In the genomic region with DNA sequence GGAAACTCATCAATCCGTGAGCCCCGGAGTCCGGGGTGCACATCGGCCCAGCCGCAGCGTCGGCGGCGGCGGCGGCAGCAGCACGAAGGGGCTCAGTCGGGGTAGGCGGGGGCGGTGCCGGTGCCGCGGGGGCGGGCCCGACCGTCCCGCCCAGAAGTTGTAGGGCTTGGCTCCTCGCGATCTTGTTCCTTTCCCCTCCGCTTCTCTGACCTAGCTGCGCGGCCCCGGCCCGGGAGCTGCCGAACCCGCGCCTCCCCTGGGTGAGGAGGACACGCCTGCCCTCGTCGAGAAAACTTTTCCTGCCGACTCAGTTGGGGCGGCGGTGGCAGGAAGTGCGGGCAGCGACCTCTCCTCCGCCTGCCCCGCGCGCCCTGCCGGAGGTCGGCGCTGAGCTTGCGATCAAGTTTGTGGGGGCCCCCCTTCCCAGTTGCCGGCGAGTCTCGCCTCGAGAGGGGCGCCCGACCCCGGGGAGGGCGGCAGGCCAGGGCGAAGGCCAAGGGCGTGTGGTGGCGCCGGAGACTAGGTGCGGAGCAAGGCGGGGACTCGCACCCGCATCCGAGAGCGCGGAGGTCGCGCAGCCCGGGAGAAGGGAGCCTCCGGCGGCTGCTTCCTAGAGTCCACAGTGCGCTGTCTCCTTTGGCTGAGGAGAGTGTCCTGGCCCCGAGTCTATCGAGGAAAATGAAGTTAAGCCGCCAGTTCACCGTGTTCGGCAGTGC, we compare ENCODE assay signal across 1 cellular context.
TF ChIP-seq lines count a peak whose summit lies in the region.

TSS of gene MAN2A1 (plus strand) at position 188 of the 716 bp plus-strand sequence. CDS start at position 679, 491 bp downstream.

TF ChIP-seq in HepG2, 621 proteins besides CTCF, POLR2A, EP300 and RAD21 (continued from another document and continues in another):
- TF ChIP-seq ZC3H4 (CRISPR knock-in tag; IDR thresholded peaks at IDR 0.05; ENCODE audit: borderline replicate concordance), result no peak
- TF ChIP-seq TERF1 (CRISPR knock-in tag; IDR thresholded peaks at IDR 0.05), result no peak; the same call in 1 of the 2 replicates
- no peak for TF ChIP-seq ZNF740 (CRISPR knock-in tag; IDR thresholded peaks at IDR 0.05)
- peak; percentile 79 for TF ChIP-seq ZNF441 (CRISPR knock-in tag; IDR thresholded peaks at IDR 0.05; ENCODE audit: borderline replicate concordance)
- TF ChIP-seq NFKB2 (CRISPR knock-in tag; IDR thresholded peaks at IDR 0.05; ENCODE audit: borderline replicate concordance), result no peak
- TF ChIP-seq FIP1L1 (IDR thresholded peaks at IDR 0.05; ENCODE audit: borderline replicate concordance, insufficient read depth, low read depth, low read length), result no peak
- TF ChIP-seq, protein P1, sequence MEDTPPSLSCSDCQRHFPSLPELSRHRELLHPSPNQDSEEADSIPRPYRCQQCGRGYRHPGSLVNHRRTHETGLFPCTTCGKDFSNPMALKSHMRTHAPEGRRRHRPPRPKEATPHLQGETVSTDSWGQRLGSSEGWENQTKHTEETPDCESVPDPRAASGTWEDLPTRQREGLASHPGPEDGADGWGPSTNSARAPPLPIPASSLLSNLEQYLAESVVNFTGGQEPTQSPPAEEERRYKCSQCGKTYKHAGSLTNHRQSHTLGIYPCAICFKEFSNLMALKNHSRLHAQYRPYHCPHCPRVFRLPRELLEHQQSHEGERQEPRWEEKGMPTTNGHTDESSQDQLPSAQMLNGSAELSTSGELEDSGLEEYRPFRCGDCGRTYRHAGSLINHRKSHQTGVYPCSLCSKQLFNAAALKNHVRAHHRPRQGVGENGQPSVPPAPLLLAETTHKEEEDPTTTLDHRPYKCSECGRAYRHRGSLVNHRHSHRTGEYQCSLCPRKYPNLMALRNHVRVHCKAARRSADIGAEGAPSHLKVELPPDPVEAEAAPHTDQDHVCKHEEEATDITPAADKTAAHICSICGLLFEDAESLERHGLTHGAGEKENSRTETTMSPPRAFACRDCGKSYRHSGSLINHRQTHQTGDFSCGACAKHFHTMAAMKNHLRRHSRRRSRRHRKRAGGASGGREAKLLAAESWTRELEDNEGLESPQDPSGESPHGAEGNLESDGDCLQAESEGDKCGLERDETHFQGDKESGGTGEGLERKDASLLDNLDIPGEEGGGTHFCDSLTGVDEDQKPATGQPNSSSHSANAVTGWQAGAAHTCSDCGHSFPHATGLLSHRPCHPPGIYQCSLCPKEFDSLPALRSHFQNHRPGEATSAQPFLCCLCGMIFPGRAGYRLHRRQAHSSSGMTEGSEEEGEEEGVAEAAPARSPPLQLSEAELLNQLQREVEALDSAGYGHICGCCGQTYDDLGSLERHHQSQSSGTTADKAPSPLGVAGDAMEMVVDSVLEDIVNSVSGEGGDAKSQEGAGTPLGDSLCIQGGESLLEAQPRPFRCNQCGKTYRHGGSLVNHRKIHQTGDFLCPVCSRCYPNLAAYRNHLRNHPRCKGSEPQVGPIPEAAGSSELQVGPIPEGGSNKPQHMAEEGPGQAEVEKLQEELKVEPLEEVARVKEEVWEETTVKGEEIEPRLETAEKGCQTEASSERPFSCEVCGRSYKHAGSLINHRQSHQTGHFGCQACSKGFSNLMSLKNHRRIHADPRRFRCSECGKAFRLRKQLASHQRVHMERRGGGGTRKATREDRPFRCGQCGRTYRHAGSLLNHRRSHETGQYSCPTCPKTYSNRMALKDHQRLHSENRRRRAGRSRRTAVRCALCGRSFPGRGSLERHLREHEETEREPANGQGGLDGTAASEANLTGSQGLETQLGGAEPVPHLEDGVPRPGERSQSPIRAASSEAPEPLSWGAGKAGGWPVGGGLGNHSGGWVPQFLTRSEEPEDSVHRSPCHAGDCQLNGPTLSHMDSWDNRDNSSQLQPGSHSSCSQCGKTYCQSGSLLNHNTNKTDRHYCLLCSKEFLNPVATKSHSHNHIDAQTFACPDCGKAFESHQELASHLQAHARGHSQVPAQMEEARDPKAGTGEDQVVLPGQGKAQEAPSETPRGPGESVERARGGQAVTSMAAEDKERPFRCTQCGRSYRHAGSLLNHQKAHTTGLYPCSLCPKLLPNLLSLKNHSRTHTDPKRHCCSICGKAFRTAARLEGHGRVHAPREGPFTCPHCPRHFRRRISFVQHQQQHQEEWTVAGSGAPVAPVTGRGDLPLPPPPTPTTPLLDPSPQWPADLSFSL (CRISPR knock-in tag; IDR thresholded peaks at IDR 0.05), result 0 out of 2 replicates have a peak, but pooled peaks have one; percentile 48
- TF ChIP-seq MEF2D (CRISPR knock-in tag; IDR thresholded peaks at IDR 0.05), result peak; percentile 61
- no peak for TF ChIP-seq KLF6 (CRISPR knock-in tag; IDR thresholded peaks at IDR 0.05)
- TF ChIP-seq CEBPG (CRISPR knock-in tag; IDR thresholded peaks at IDR 0.05), result no peak
- TF ChIP-seq ATF7 (IDR thresholded peaks at IDR 0.05), result no peak
- TF ChIP-seq ATF7 (CRISPR knock-in tag; IDR thresholded peaks at IDR 0.05), result no peak
- TF ChIP-seq CREB1 (IDR thresholded peaks at IDR 0.05), result no peak
- no peak for TF ChIP-seq CREB1 (CRISPR knock-in tag; IDR thresholded peaks at IDR 0.05)
- TF ChIP-seq TCF12 (IDR thresholded peaks at IDR 0.05), result no peak
- TF ChIP-seq TCF12 (CRISPR knock-in tag; IDR thresholded peaks at IDR 0.05), result no peak
- TF ChIP-seq TBX3 (IDR thresholded peaks at IDR 0.05; ENCODE audit: borderline replicate concordance), result no peak
- no peak for TF ChIP-seq FOXK1 (CRISPR knock-in tag; IDR thresholded peaks at IDR 0.05; ENCODE audit: borderline replicate concordance, low read depth)
- TF ChIP-seq KLF16 (CRISPR knock-in tag; IDR thresholded peaks at IDR 0.05), result no peak
- peak; percentile 18 for TF ChIP-seq RBM39 (IDR thresholded peaks at IDR 0.05; ENCODE audit: low read depth, low read length, poor library complexity, severe bottlenecking)
- no peak for TF ChIP-seq RFX1 (IDR thresholded peaks at IDR 0.05)
- peak; percentile 23; the same call in 1 of the 2 replicates for TF ChIP-seq ZNF296 (CRISPR knock-in tag; conservative IDR thresholded peaks at IDR 0.05)
- TF ChIP-seq PHF8 (CRISPR knock-in tag; IDR thresholded peaks at IDR 0.05), result peak; percentile 79
- no peak for TF ChIP-seq ZNF619 (CRISPR knock-in tag; IDR thresholded peaks at IDR 0.05)
- TF ChIP-seq NFE2 (CRISPR knock-in tag; IDR thresholded peaks at IDR 0.05), result no peak
- TF ChIP-seq NAIF1 (CRISPR knock-in tag; IDR thresholded peaks at IDR 0.05; ENCODE audit: borderline replicate concordance), result no peak
- TF ChIP-seq BCL3 (CRISPR knock-in tag; IDR thresholded peaks at IDR 0.05), result no peak
- TF ChIP-seq RXRB (CRISPR knock-in tag; IDR thresholded peaks at IDR 0.05; ENCODE audit: borderline replicate concordance), result no peak
- no peak for TF ChIP-seq ZNF263 (CRISPR knock-in tag; IDR thresholded peaks at IDR 0.05)
- TF ChIP-seq, protein P2, sequence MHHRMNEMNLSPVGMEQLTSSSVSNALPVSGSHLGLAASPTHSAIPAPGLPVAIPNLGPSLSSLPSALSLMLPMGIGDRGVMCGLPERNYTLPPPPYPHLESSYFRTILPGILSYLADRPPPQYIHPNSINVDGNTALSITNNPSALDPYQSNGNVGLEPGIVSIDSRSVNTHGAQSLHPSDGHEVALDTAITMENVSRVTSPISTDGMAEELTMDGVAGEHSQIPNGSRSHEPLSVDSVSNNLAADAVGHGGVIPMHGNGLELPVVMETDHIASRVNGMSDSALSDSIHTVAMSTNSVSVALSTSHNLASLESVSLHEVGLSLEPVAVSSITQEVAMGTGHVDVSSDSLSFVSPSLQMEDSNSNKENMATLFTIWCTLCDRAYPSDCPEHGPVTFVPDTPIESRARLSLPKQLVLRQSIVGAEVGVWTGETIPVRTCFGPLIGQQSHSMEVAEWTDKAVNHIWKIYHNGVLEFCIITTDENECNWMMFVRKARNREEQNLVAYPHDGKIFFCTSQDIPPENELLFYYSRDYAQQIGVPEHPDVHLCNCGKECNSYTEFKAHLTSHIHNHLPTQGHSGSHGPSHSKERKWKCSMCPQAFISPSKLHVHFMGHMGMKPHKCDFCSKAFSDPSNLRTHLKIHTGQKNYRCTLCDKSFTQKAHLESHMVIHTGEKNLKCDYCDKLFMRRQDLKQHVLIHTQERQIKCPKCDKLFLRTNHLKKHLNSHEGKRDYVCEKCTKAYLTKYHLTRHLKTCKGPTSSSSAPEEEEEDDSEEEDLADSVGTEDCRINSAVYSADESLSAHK (CRISPR knock-in tag; IDR thresholded peaks at IDR 0.05; ENCODE audit: borderline replicate concordance), result no peak
- no peak; the same call in 1 of the 2 replicates for TF ChIP-seq ZNF773 (CRISPR knock-in tag; IDR thresholded peaks at IDR 0.05; ENCODE audit: borderline replicate concordance)
- TF ChIP-seq RBFOX2 (IDR thresholded peaks at IDR 0.05; ENCODE audit: low read depth, low read length), result peak; percentile 54
- no peak for TF ChIP-seq ETV6 (CRISPR knock-in tag; conservative IDR thresholded peaks at IDR 0.05)
- TF ChIP-seq, protein P3, sequence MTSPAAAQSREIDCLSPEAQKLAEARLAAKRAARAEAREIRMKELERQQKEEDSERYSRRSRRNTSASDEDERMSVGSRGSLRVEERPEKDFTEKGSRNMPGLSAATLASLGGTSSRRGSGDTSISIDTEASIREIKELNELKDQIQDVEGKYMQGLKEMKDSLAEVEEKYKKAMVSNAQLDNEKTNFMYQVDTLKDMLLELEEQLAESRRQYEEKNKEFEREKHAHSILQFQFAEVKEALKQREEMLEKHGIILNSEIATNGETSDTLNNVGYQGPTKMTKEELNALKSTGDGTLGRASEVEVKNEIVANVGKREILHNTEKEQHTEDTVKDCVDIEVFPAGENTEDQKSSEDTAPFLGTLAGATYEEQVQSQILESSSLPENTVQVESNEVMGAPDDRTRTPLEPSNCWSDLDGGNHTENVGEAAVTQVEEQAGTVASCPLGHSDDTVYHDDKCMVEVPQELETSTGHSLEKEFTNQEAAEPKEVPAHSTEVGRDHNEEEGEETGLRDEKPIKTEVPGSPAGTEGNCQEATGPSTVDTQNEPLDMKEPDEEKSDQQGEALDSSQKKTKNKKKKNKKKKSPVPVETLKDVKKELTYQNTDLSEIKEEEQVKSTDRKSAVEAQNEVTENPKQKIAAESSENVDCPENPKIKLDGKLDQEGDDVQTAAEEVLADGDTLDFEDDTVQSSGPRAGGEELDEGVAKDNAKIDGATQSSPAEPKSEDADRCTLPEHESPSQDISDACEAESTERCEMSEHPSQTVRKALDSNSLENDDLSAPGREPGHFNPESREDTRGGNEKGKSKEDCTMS (CRISPR knock-in tag; conservative IDR thresholded peaks at IDR 0.05), result no peak
- no peak; the same call in 1 of the 2 replicates for TF ChIP-seq ZNF574 (CRISPR knock-in tag; IDR thresholded peaks at IDR 0.05)
- peak; percentile 13; the same call in 1 of the 2 replicates for TF ChIP-seq ZNF616 (CRISPR knock-in tag; IDR thresholded peaks at IDR 0.05; ENCODE audit: low read depth)
- TF ChIP-seq ZNF569 (CRISPR knock-in tag; IDR thresholded peaks at IDR 0.05; ENCODE audit: borderline replicate concordance), result 0 out of 2 replicates have a peak, but pooled peaks have one; percentile 41
- TF ChIP-seq NFRKB (IDR thresholded peaks at IDR 0.05), result no peak
- no peak for TF ChIP-seq RARA (CRISPR knock-in tag; IDR thresholded peaks at IDR 0.05)
- TF ChIP-seq CSRNP1 (CRISPR knock-in tag; IDR thresholded peaks at IDR 0.05), result peak; percentile 42; the same call in 1 of the 2 replicates
- no peak for TF ChIP-seq MTF1 (CRISPR knock-in tag; IDR thresholded peaks at IDR 0.05)
- TF ChIP-seq THAP11 (CRISPR knock-in tag; IDR thresholded peaks at IDR 0.05), result peak; percentile 6; the same call in 1 of the 2 replicates
- TF ChIP-seq AGO2 (optimal IDR thresholded peaks at IDR 0.05; ENCODE audit: low read depth, low read length), result peak; percentile 85
